1 cellular context compared by ENCODE assay signal in genomic region chr1:9437931-9438330, GRCh38.
TF ChIP-seq lines count a peak whose summit lies in the region.

No MANE protein-coding gene starts in this region.

TF ChIP-seq in HepG2, 621 proteins besides CTCF, POLR2A, EP300 and RAD21 (continued from another document):
- TF ChIP-seq ZNF281 (CRISPR knock-in tag; IDR thresholded peaks at IDR 0.05; ENCODE audit: borderline replicate concordance): peak; percentile 69
- 0 out of 2 replicates have a peak, but pooled peaks have one; percentile 29 for TF ChIP-seq BRD4 (CRISPR knock-in tag; IDR thresholded peaks at IDR 0.05)
- no peak for TF ChIP-seq SCMH1 (CRISPR knock-in tag; IDR thresholded peaks at IDR 0.05; ENCODE audit: borderline replicate concordance)
- no peak for TF ChIP-seq RARG (CRISPR knock-in tag; IDR thresholded peaks at IDR 0.05; ENCODE audit: low read depth)
- TF ChIP-seq ZFP90 (CRISPR knock-in tag; IDR thresholded peaks at IDR 0.05; ENCODE audit: borderline replicate concordance): peak; percentile 93; the same call in 1 of the 2 replicates
- no peak for TF ChIP-seq RERE (CRISPR knock-in tag; IDR thresholded peaks at IDR 0.05; ENCODE audit: low read depth)
- no peak for TF ChIP-seq ZNF446 (CRISPR knock-in tag; IDR thresholded peaks at IDR 0.05)
- no peak for TF ChIP-seq KDM5B (CRISPR knock-in tag; IDR thresholded peaks at IDR 0.05; ENCODE audit: borderline replicate concordance)
- TF ChIP-seq CERS6 (CRISPR knock-in tag; IDR thresholded peaks at IDR 0.05): no peak
- no peak for TF ChIP-seq CC2D1A (CRISPR knock-in tag; IDR thresholded peaks at IDR 0.05)
- TF ChIP-seq MIXL1 (CRISPR knock-in tag; IDR thresholded peaks at IDR 0.05): no peak
- no peak for TF ChIP-seq KAT8 (CRISPR knock-in tag; IDR thresholded peaks at IDR 0.05)
- 0 out of 2 replicates have a peak, but pooled peaks have one; percentile 18 for TF ChIP-seq ZFY (CRISPR knock-in tag; IDR thresholded peaks at IDR 0.05)
- no peak for TF ChIP-seq DMAP1 (CRISPR knock-in tag; IDR thresholded peaks at IDR 0.05)
- TF ChIP-seq PHF8 (CRISPR knock-in tag; IDR thresholded peaks at IDR 0.05): no peak
